Comparison of ENCODE assay signal across 15 cellular contexts in genomic region chr16:3467920-3468319, GRCh38. TPM values are rescaled to one million over a fixed set of nuclear protein-coding genes. Genes with fewer than 3 reads are reported as not detected.
DNase-seq lines count a peak whose midpoint lies in the region; ATAC-seq and TF ChIP-seq lines count a peak whose summit lies in the region.
"Had no signal": no experiment of that assay in that cellular context is flagged by ENCODE, and none has a peak within 500 bp of the region (broad histone marks: within the 10 kb centered on the region; RNA-seq: fewer than 3 reads in every experiment).

No MANE protein-coding gene starts in this region.

- no peak overlapping the region for H3K4me2 ChIP-seq in GM23248 (ENCODE audit: unreplicated experiment)

- H3K79me2 ChIP-seq in GM23248 (ENCODE audit: insufficient read depth): peaks cover 100% of the 10 kb centered on the region

- DNase-seq in ACHN (peak; percentile 20), GM23248 (peak; percentile 43), glutamatergic neuron (no peak), DMS153 (lab: John Stamatoyannopoulos, UW) (no peak), transverse colon (no peak), NCI-H345 (lab: John Stamatoyannopoulos, UW) (no peak)
- no peak for DNase-seq in activated naive CD4-positive, alpha-beta T cell treated with anti-CD3 and anti-CD28 coated beads, Interleukin-2, amount 50 U/mL, for 16 hours
- DNase-seq: activated CD4-positive, alpha-beta T cell treated with anti-CD3 and anti-CD28 coated beads, Interleukin-2, amount 10 ng/mL, durations not matched to agents 24 days and 14 days; amygdala; right cardiac atrium; SHP77 had no signal

- peaks cover 9% of the 10 kb centered on the region for H3K4me1 ChIP-seq in GM23248 (ENCODE audit: insufficient read depth)
- peaks cover 8 to 43% (median 15%) of the 10 kb centered on the region in 4 donors for H3K4me1 ChIP-seq in transverse colon

- peak; percentile 37 for ATAC-seq in activated T-helper 17 cell treated with anti-CD3 and anti-CD28 coated beads, Interleukin-2, amount 50 U/mL, for 72 hours (replicated peaks)
- ATAC-seq: esophagus mucosa had no signal

- H3F3A ChIP-seq in GM23248 (ENCODE audit: insufficient read depth): peaks cover 9% of the 10 kb centered on the region; the same call in 1 of the 2 replicates

- H4K20me1 ChIP-seq in GM23248 (ENCODE audit: insufficient read depth): peaks cover 6% of the 10 kb centered on the region

- H3K4me3 ChIP-seq in GM23248 (no peak overlapping the region), transverse colon (no peak overlapping the region)

- 56 to 58% methylated on average over 4 of the region's 4 CpGs for WGBS in GM23248 (ENCODE audit: low coverage in 1 of 2, low lambda C conversion rate in 2 of 2, missing lambda C conversion rate in 2 of 2), 2 experiments
- WGBS in transverse colon (ENCODE audit: low coverage in 1 of 2), 2 donors: 84 to 87% methylated on average over 4 of the region's 4 CpGs

- TF ChIP-seq POLR2A in transverse colon (IDR thresholded peaks at IDR 0.05): no peak

- H3K9me3 ChIP-seq in GM23248 (ENCODE audit: low read depth) (no peaks in the 10 kb centered on the region), transverse colon (no peaks in the 10 kb centered on the region)

- H3K36me3 ChIP-seq in GM23248 (ENCODE audit: low read depth) (peaks cover 1% of the 10 kb centered on the region; the same call in 1 of the 2 replicates), transverse colon (no peaks in the 10 kb centered on the region)

- H2AFZ ChIP-seq in GM23248: no peak overlapping the region

- peak overlapping the region; percentile 23 for H3K27ac Mint-ChIP-seq in activated T-helper 17 cell treated with anti-CD3 and anti-CD28 coated beads, Interleukin-2, amount 50 U/mL, for 72 hours
- H3K27ac Mint-ChIP-seq in glutamatergic neuron (ENCODE audit: unreplicated experiment): peak overlapping the region; percentile 15
- H3K27ac Mint-ChIP-seq: activated CD4-positive, alpha-beta T cell treated with anti-CD3 and anti-CD28 coated beads, Interleukin-2, amount 10 ng/mL, durations not matched to agents 24 days and 14 days; IgD-negative memory B cell had no signal

- TF ChIP-seq EP300 in transverse colon (IDR thresholded peaks at IDR 0.05; ENCODE audit: low read depth): no peak

- H3K4me1 Mint-ChIP-seq in activated T-helper 17 cell treated with anti-CD3 and anti-CD28 coated beads, Interleukin-2, amount 50 U/mL, for 72 hours: peaks cover 24% of the 10 kb centered on the region
- H3K4me1 Mint-ChIP-seq in glutamatergic neuron (ENCODE audit: low read depth, unreplicated experiment): peaks cover 24% of the 10 kb centered on the region

- no peaks in the 10 kb centered on the region for H3K9me3 Mint-ChIP-seq in activated T-helper 17 cell treated with anti-CD3 and anti-CD28 coated beads, Interleukin-2, amount 50 U/mL, for 72 hours
- peaks cover 7% of the 10 kb centered on the region for H3K9me3 Mint-ChIP-seq in glutamatergic neuron (ENCODE audit: unreplicated experiment)

- no peak overlapping the region for H3K9ac ChIP-seq in GM23248

- no peaks in the 10 kb centered on the region for H3K9me2 ChIP-seq in GM23248 (ENCODE audit: insufficient read depth)

- peaks cover 43% of the 10 kb centered on the region for H3K36me3 Mint-ChIP-seq in activated T-helper 17 cell treated with anti-CD3 and anti-CD28 coated beads, Interleukin-2, amount 50 U/mL, for 72 hours (ENCODE audit: low read depth)
- peaks cover 7% of the 10 kb centered on the region for H3K36me3 Mint-ChIP-seq in glutamatergic neuron (ENCODE audit: unreplicated experiment)

- H3K27me3 Mint-ChIP-seq in activated T-helper 17 cell treated with anti-CD3 and anti-CD28 coated beads, Interleukin-2, amount 50 U/mL, for 72 hours: no peaks in the 10 kb centered on the region
- H3K27me3 Mint-ChIP-seq in glutamatergic neuron (ENCODE audit: unreplicated experiment): peaks cover 2% of the 10 kb centered on the region
- H3K27me3 Mint-ChIP-seq: activated CD4-positive, alpha-beta T cell treated with anti-CD3 and anti-CD28 coated beads, Interleukin-2, amount 10 ng/mL, durations not matched to agents 24 days and 14 days; IgD-negative memory B cell had no signal

- no peak for TF ChIP-seq CTCF in glutamatergic neuron (IDR thresholded peaks at IDR 0.05; ENCODE audit: partially characterized antibody, unreplicated experiment)
- no peak for TF ChIP-seq CTCF in transverse colon (IDR thresholded peaks at IDR 0.05)

- intact Hi-C loops in transverse colon (cut with DNase I; ENCODE audit: low total_unique reads): no loop called here

- in situ Hi-C loops in ACHN (cut with HindIII; ENCODE audit: low pct_ligation_motif_present, low pct_unique_long_range_greater_than_20kb, low sequenced_read_pairs): no loop called here
- in situ Hi-C loops in GM23248 (cut with MboI): no loop called here
- in situ Hi-C loops in transverse colon (cut with MboI; ENCODE audit: low pct_ligation_motif_present in 1 of 4, low pct_unique_long_range_greater_than_20kb in 1 of 4, low sequenced_read_pairs in 3 of 4): no loop called here

- no peak overlapping the region for H3K4me3 Mint-ChIP-seq in activated T-helper 17 cell treated with anti-CD3 and anti-CD28 coated beads, Interleukin-2, amount 50 U/mL, for 72 hours
- no peak overlapping the region for H3K4me3 Mint-ChIP-seq in glutamatergic neuron (ENCODE audit: unreplicated experiment)
- H3K4me3 Mint-ChIP-seq: activated CD4-positive, alpha-beta T cell treated with anti-CD3 and anti-CD28 coated beads, Interleukin-2, amount 10 ng/mL, durations not matched to agents 24 days and 14 days; IgD-negative memory B cell had no signal

- H3K27ac ChIP-seq in GM23248: no peak overlapping the region
- H3K27ac ChIP-seq in transverse colon: no peak overlapping the region

- H3K27me3 ChIP-seq in GM23248 (replicated peaks; ENCODE audit: insufficient read depth) (no peaks in the 10 kb centered on the region), transverse colon (no peaks in the 10 kb centered on the region)

RNA-seq across cellular contexts. Expression of gene NAA60, which starts 24.4 kb away (rescaled TPM):
- total RNA-seq in GM23248 (2014; rRNA removed; shearing (Covaris generic)): 11.2 and 14.4 TPM in 2 replicates
- 49.4 and 51.3 TPM in 2 replicates for polyA plus RNA-seq in GM23248 (2016; fragmentation: Nextera tagmentation; extraction: Ambion mirVana)
- 10 to 100 TPM; 36.8 to 38.7 TPM for total RNA-seq in activated T-helper 17 cell treated with anti-CD3 and anti-CD28 coated beads, Interleukin-2, amount 50 U/mL, for 72 hours
- total RNA-seq in glutamatergic neuron (ENCODE audit: unreplicated experiment) (69.9 TPM), transverse colon (100 to 1,000 TPM in 1 of 4 donors, 10 to 100 TPM in 3; 57.3 to 247 (median 72.9) TPM)

RNA-seq across cellular contexts. Expression of gene ZNF597, which starts 24.6 kb away (rescaled TPM):
- 3.2 TPM in 2 replicates for total RNA-seq in GM23248 (2014; rRNA removed; shearing (Covaris generic))
- 1.8 and 2.2 TPM in 2 replicates for polyA plus RNA-seq in GM23248 (2016; fragmentation: Nextera tagmentation; extraction: Ambion mirVana)
- total RNA-seq in activated T-helper 17 cell treated with anti-CD3 and anti-CD28 coated beads, Interleukin-2, amount 50 U/mL, for 72 hours: 1 to 10 TPM; 2.0 to 3.0 TPM
- total RNA-seq in glutamatergic neuron (ENCODE audit: unreplicated experiment) (1.9 TPM), transverse colon (1 to 10 TPM in 2 of 4 donors, under 1 TPM in 2; 0.37 to 2.4 (median 0.91) TPM)

RNA-seq across cellular contexts. Expression of gene C16orf90, which starts 27.4 kb away (rescaled TPM):
- total RNA-seq in GM23248 (2014; rRNA removed; shearing (Covaris generic)): not detected in 2 replicates
- not detected in 2 replicates for polyA plus RNA-seq in GM23248 (2016; fragmentation: Nextera tagmentation; extraction: Ambion mirVana)
- total RNA-seq in activated T-helper 17 cell treated with anti-CD3 and anti-CD28 coated beads, Interleukin-2, amount 50 U/mL, for 72 hours: not detected
- not detected for total RNA-seq in glutamatergic neuron (ENCODE audit: unreplicated experiment)
- not detected for total RNA-seq in transverse colon
- total RNA-seq: activated CD4-positive, alpha-beta T cell treated with anti-CD3 and anti-CD28 coated beads, Interleukin-2, amount 10 ng/mL, durations not matched to agents 24 days and 14 days; esophagus mucosa; liver; right cardiac atrium had no signal
- polyA plus RNA-seq: IgD-negative memory B cell, liver, right cardiac atrium had no signal

RNA-seq across cellular contexts. Expression of gene CLUAP1, which starts 32.9 kb away (rescaled TPM):
- 19.3 and 28.5 TPM in 2 replicates for total RNA-seq in GM23248 (2014; rRNA removed; shearing (Covaris generic))
- polyA plus RNA-seq in GM23248 (2016; fragmentation: Nextera tagmentation; extraction: Ambion mirVana): 33.3 and 37.8 TPM in 2 replicates
- total RNA-seq in activated T-helper 17 cell treated with anti-CD3 and anti-CD28 coated beads, Interleukin-2, amount 50 U/mL, for 72 hours: 10 to 100 TPM; 14.9 to 15.7 TPM
- total RNA-seq in glutamatergic neuron (ENCODE audit: unreplicated experiment): 15.4 TPM
- total RNA-seq in transverse colon: 10 to 100 TPM in 1 of 4 donors, 1 to 10 TPM in 3; 3.4 to 84.0 (median 8.4) TPM

Comparison
In these comparisons a context has a peak if more than half of its experiments do, and no peak if none do; other contexts are left out.
1. DNase-seq: peak in ACHN (single experiment) and GM23248 (single experiment); none in glutamatergic neuron (single experiment), DMS153 (single experiment), transverse colon (single experiment), activated naive CD4-positive, alpha-beta T cell treated with anti-CD3 and anti-CD28 coated beads, Interleukin-2, amount 50 U/mL, for 16 hours (single experiment) and NCI-H345 (single experiment).